In the genomic region with DNA sequence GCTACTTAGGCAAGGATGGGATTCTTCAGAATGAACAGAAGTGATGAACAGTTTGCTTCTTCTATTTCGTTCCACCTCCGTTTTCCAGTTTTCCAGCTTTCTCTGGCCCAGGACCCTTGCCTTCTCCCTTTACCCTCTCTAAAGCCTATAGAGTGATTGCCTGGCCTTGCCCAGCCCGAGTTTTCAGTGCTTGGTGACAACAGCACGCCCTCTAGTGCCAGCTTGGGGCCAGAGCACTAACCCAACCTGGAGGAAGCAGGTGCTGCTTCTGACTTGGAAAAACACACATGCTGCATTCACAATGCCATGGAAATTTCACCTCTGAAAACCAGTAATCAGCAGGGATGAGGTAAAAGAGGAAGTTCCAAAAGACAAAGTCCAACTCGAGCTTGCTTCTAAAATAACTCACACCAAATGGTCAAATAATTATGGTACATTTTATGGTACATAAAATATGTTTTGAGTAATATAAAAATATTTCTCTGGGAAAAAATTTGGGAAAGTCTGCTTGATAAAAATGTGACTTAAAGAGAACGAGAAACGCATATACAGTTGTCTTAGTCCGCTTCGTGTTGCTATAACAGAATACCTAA, we compare ENCODE assay signal across 8 cellular contexts. TPM values are rescaled to one million over a fixed set of nuclear protein-coding genes. Genes with fewer than 3 reads are reported as not detected.
DNase-seq lines count a peak whose midpoint lies in the region; ATAC-seq and TF ChIP-seq lines count a peak whose summit lies in the region.

No MANE protein-coding gene starts in this region.

- peaks cover 3 to 4% of the 10 kb centered on the region in 2 donors for H3K27me3 Mint-ChIP-seq in CD8-positive, alpha-beta memory T cell

- DNase-seq in CD8-positive, alpha-beta memory T cell = peak; percentile 48 to 79 (median 61)
- DNase-seq in HFF-Myc (ENCODE audit: extremely low read depth, low read depth) = peak; percentile 37
- peak; percentile 86 for DNase-seq in NCI-H345 (lab: John Stamatoyannopoulos, UW)
- DNase-seq in central memory CD4-positive, alpha-beta T cell = peak; percentile 59
- peak; percentile 72 for DNase-seq in kidney glomerular epithelial cell (lab: John Stamatoyannopoulos, UW)
- DNase-seq in stimulated activated CD4-positive, alpha-beta T cell treated with anti-CD3 and anti-CD28 coated beads, Interleukin-2, amount 100 ng/mL, for 4 hours (ENCODE audit: low read depth) = peak; percentile 58

- POLR2A ChIA-PET in CD8-positive, alpha-beta memory T cell (lab: Charles Lee) = no interaction called here

- no peak overlapping the region for H3K4me3 ChIP-seq in CD8-positive, alpha-beta memory T cell (ENCODE audit: low read length)
- no peak overlapping the region for H3K4me3 ChIP-seq in HFF-Myc (replicated peaks; ENCODE audit: low read depth, low read length)

- H3K9me3 ChIP-seq in CD8-positive, alpha-beta memory T cell (ENCODE audit: low read length) = no peaks in the 10 kb centered on the region

- H3K36me3 Mint-ChIP-seq in CD8-positive, alpha-beta memory T cell = peaks cover 0 to 11% (median 6%) of the 10 kb centered on the region in 3 donors

- H3K4me1 Mint-ChIP-seq in CD8-positive, alpha-beta memory T cell = peaks cover 0 to 7% (median 2%) of the 10 kb centered on the region in 3 donors

- no peaks in the 10 kb centered on the region for H3K4me1 ChIP-seq in CD8-positive, alpha-beta memory T cell (ENCODE audit: insufficient read depth, low read length)

- H3K9me3 Mint-ChIP-seq in CD8-positive, alpha-beta memory T cell = no peaks in the 10 kb centered on the region

- H3K36me3 ChIP-seq in CD8-positive, alpha-beta memory T cell (ENCODE audit: insufficient read depth, low read length) = no peaks in the 10 kb centered on the region

- CTCF ChIA-PET in CD8-positive, alpha-beta memory T cell (lab: Charles Lee) = interaction anchor here (1.0 to 6.8 kb wide), 17 partner anchors 8 to 160 kb away, joined by 3 to 64 read pairs (median 6); partner anchors contain the start of gene LGR6

- TF ChIP-seq CTCF in HFF-Myc (IDR thresholded peaks at IDR 0.05; ENCODE audit: low read depth, low read length, missing control alignments) = peak; percentile 99

- H3K27ac ChIP-seq in CD8-positive, alpha-beta memory T cell (ENCODE audit: low read depth, low read length) = no peak overlapping the region

- H3K4me3 Mint-ChIP-seq in CD8-positive, alpha-beta memory T cell = no peak overlapping the region

- no peaks in the 10 kb centered on the region for H3K27me3 ChIP-seq in CD8-positive, alpha-beta memory T cell (ENCODE audit: insufficient read depth, low read length, poor library complexity, severe bottlenecking)

- ATAC-seq in activated CD4-positive, CD25-positive, alpha-beta regulatory T cell treated with anti-CD3 and anti-CD28 coated beads, Interleukin-2, amount 50 U/mL, for 24 hours = peak; percentile 77
- ATAC-seq in HG02763 (IDR thresholded peaks at IDR 0.05; ENCODE audit: unreplicated experiment) = no peak

- H3K27ac Mint-ChIP-seq in CD8-positive, alpha-beta memory T cell = no peak overlapping the region

RNA-seq across cellular contexts. Expression of gene UBE2T, which starts 26.1 kb away (rescaled TPM):
- total RNA-seq in CD8-positive, alpha-beta memory T cell = 10 to 100 TPM; 71.8 to 76.9 TPM
- 6.8 TPM for polyA plus RNA-seq in CD8-positive, alpha-beta memory T cell

RNA-seq across cellular contexts. Expression of gene PPP1R12B, which starts 32.8 kb away (rescaled TPM):
- 10 to 100 TPM; 11.9 to 13.1 TPM for total RNA-seq in CD8-positive, alpha-beta memory T cell
- polyA plus RNA-seq in CD8-positive, alpha-beta memory T cell = 11.7 TPM
